In the genomic region with DNA sequence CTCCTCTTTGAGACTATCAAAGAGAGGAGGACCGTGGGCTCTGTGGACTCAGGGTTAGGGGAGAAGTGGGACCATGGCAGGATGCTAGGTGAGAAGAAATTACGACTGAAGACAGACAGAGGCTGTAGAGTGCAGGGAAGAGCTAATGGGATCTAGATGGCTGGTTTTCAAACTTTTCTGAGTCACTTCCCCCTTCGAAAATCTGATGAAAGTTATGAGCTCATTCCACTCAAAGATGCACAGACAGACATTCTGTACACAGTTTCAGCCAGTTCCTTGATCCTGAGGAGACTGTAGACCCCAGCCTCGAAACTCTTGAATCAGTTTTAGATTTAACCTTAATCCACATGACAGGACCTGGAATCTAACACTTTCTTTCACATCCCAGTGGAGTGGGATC, we compare ENCODE assay signal across 11 cellular contexts. TPM values are rescaled to one million over a fixed set of nuclear protein-coding genes. Genes with fewer than 3 reads are reported as not detected.
DNase-seq lines count a peak whose midpoint lies in the region; ATAC-seq and TF ChIP-seq lines count a peak whose summit lies in the region.
"Had no signal": no experiment of that assay in that cellular context is flagged by ENCODE, and none has a peak within 500 bp of the region (broad histone marks: within the 10 kb centered on the region; RNA-seq: fewer than 3 reads in every experiment).

No MANE protein-coding gene starts in this region.

- peaks cover 68% of the 10 kb centered on the region for H3K4me1 Mint-ChIP-seq in activated T-cell treated with anti-CD3 and anti-CD28 coated beads, Interleukin-2, amount 50 U/mL, for 72 hours (ENCODE audit: low read depth)

- ATAC-seq in activated T-cell treated with anti-CD3 and anti-CD28 coated beads, Interleukin-2, amount 50 U/mL, for 72 hours (replicated peaks in 1 of 2), result no peak
- peak; percentile 15; the same call in 2 of the 3 replicates for ATAC-seq in SK-N-SH treated with all-trans-retinoic acid at 6 μM for 48 hours
- ATAC-seq in HG03457 (IDR thresholded peaks at IDR 0.05; ENCODE audit: unreplicated experiment), result no peak
- ATAC-seq: left ventricle myocardium superior had no signal

- TF ChIP-seq CTCF in choroid plexus epithelial cell (conservative IDR thresholded peaks at IDR 0.05; ENCODE audit: low read depth, low read length), result no peak

- H3K4me3 Mint-ChIP-seq in activated T-cell treated with anti-CD3 and anti-CD28 coated beads, Interleukin-2, amount 50 U/mL, for 72 hours, result peak overlapping the region; percentile 3 to 38

- H3K36me3 Mint-ChIP-seq in activated T-cell treated with anti-CD3 and anti-CD28 coated beads, Interleukin-2, amount 50 U/mL, for 72 hours (ENCODE audit: insufficient read depth in 2 of 2), result peaks cover 4 to 13% of the 10 kb centered on the region in 2 donors

- no peak for DNase-seq in activated T-cell treated with anti-CD3 and anti-CD28 coated beads, Interleukin-2, amount 50 U/mL, for 72 hours
- DNase-seq in activated T-cell treated with anti-CD3 and anti-CD28 coated beads, Interleukin-2, amount 50 U/mL, for 1 hour, result no peak
- peak; percentile 76 for DNase-seq in choroid plexus epithelial cell (ENCODE audit: low read depth)
- peak; percentile 47 for DNase-seq in stromal cell of bone marrow (ENCODE audit: low read depth)
- no peak for DNase-seq in NCI-H1417 (lab: John Stamatoyannopoulos, UW)
- no peak for DNase-seq in NCI-H524 treated with DMSO at 0.1 percent for 48 hours (lab: John Stamatoyannopoulos, UW)
- DNase-seq: left ventricle myocardium superior, NCI-H446, retina had no signal

- H3K9me3 Mint-ChIP-seq in activated T-cell treated with anti-CD3 and anti-CD28 coated beads, Interleukin-2, amount 50 U/mL, for 72 hours, result peaks cover 9 to 17% of the 10 kb centered on the region in 2 donors

- no peak overlapping the region for H3K27ac Mint-ChIP-seq in activated T-cell treated with anti-CD3 and anti-CD28 coated beads, Interleukin-2, amount 50 U/mL, for 72 hours

- peaks cover 9% of the 10 kb centered on the region for H3K27me3 Mint-ChIP-seq in activated T-cell treated with anti-CD3 and anti-CD28 coated beads, Interleukin-2, amount 50 U/mL, for 72 hours (ENCODE audit: low read depth)

- H3K4me3 ChIP-seq in choroid plexus epithelial cell (ENCODE audit: low read depth, low read length), result no peak overlapping the region

TF ChIP-seq in SK-N-SH treated with all-trans-retinoic acid at 6 μM for 48 hours, 23 proteins besides CTCF, POLR2A, EP300 and RAD21:
- no peak for TF ChIP-seq BACH2 (CRISPR knock-in tag; IDR thresholded peaks at IDR 0.05; ENCODE audit: borderline replicate concordance)
- 0 out of 2 replicates have a peak, but pooled peaks have one; percentile 27 for TF ChIP-seq ISL1 (CRISPR knock-in tag; IDR thresholded peaks at IDR 0.05)

RNA-seq across cellular contexts. Expression of a gene that starts 40.7 kb away (rescaled TPM):
- 10 to 100 TPM in 1 of 2 donors, 1 to 10 TPM in 1; 5.8 to 16.6 TPM for total RNA-seq in activated T-cell treated with anti-CD3 and anti-CD28 coated beads, Interleukin-2, amount 50 U/mL, for 72 hours

Comparison
In these comparisons a context has a peak if more than half of its experiments do, and no peak if none do; other contexts are left out.
1. DNase-seq: peak in choroid plexus epithelial cell (single experiment) and stromal cell of bone marrow (single experiment); none in activated T-cell treated with anti-CD3 and anti-CD28 coated beads, Interleukin-2, amount 50 U/mL, for 72 hours (0 of 2), activated T-cell treated with anti-CD3 and anti-CD28 coated beads, Interleukin-2, amount 50 U/mL, for 1 hour (single experiment), NCI-H1417 (0 of 3) and NCI-H524 treated with DMSO at 0.1 percent for 48 hours (single experiment).